In genomic region chr4:144648042-144648441, GRCh38 we compare ENCODE assay signal across 11 cellular contexts. TPM values are rescaled to one million over a fixed set of nuclear protein-coding genes. Genes with fewer than 3 reads are reported as not detected.
A peak's percentile ranks its signal among the peaks of the same experiment; 100 is the strongest.
DNase-seq lines count a peak whose midpoint lies in the region; ATAC-seq and TF ChIP-seq lines count a peak whose summit lies in the region.
"Had no signal": no experiment of that assay in that cellular context is flagged by ENCODE, and none has a peak within 500 bp of the region (broad histone marks: within the 10 kb centered on the region; RNA-seq: fewer than 3 reads in every experiment).

No MANE protein-coding gene starts in this region.

- CTCF ChIA-PET in PC-3 (lab: Charles Lee): no interaction called here

- no peaks in the 10 kb centered on the region for H3K36me3 Mint-ChIP-seq in glutamatergic neuron (ENCODE audit: unreplicated experiment)
- H3K36me3 Mint-ChIP-seq: CD8-positive, alpha-beta memory T cell had no signal

- no peak for TF ChIP-seq CTCF in DND-41 (IDR thresholded peaks at IDR 0.05; ENCODE audit: borderline replicate concordance, extremely low read depth, low read length, poor library complexity, severe bottlenecking)
- TF ChIP-seq CTCF in PC-3 (conservative IDR thresholded peaks at IDR 0.05; ENCODE audit: low read depth, low read length): no peak
- no peak for TF ChIP-seq CTCF in glutamatergic neuron (IDR thresholded peaks at IDR 0.05; ENCODE audit: partially characterized antibody, unreplicated experiment)
- no peak for TF ChIP-seq CTCF in osteoblast (IDR thresholded peaks at IDR 0.05; ENCODE audit: extremely low read depth, low read depth, low read length)
- no peak for TF ChIP-seq CTCF in uterus (IDR thresholded peaks at IDR 0.05)

- no peak for TF ChIP-seq POLR2A in uterus (IDR thresholded peaks at IDR 0.05)

- DNase-seq in DND-41 (no peak), PC-3 (no peak), glutamatergic neuron (no peak), osteoblast (ENCODE audit: insufficient read length, low spot score, missing footprints) (no peak), NCI-H1417 treated with DMSO at 0.1 percent for 48 hours (lab: John Stamatoyannopoulos, UW) (no peak), DMS79 treated with DMSO at 0.1 percent for 48 hours (lab: John Stamatoyannopoulos, UW) (no peak), uterus (no peak), NCI-H510A treated with DMSO at 0.1 percent for 48 hours (lab: John Stamatoyannopoulos, UW) (no peak)
- DNase-seq: CD8-positive, alpha-beta memory T cell; effector memory CD4-positive, alpha-beta T cell; NCI-H2227 treated with DMSO at 0.1 percent for 48 hours had no signal

- H2AFZ ChIP-seq in DND-41 (ENCODE audit: low read depth, low read length): peak overlapping the region; percentile 84; the same call in 1 of the 2 replicates
- H2AFZ ChIP-seq in PC-3 (ENCODE audit: low read length): no peak overlapping the region
- H2AFZ ChIP-seq in osteoblast (ENCODE audit: low read length): no peak overlapping the region

- peak overlapping the region; percentile 100 for H3K4me3 Mint-ChIP-seq in glutamatergic neuron (ENCODE audit: unreplicated experiment)

- peaks cover 11% of the 10 kb centered on the region for H3K36me3 ChIP-seq in DND-41 (ENCODE audit: insufficient read depth, low read length)
- no peaks in the 10 kb centered on the region for H3K36me3 ChIP-seq in PC-3 (ENCODE audit: low read depth, low read length)
- H3K36me3 ChIP-seq in osteoblast (ENCODE audit: insufficient read depth, low read length): peaks cover 5% of the 10 kb centered on the region
- H3K36me3 ChIP-seq in uterus: no peaks in the 10 kb centered on the region

- H3K4me3 ChIP-seq in DND-41 (ENCODE audit: low read depth in 1 of 2, low read length in 2 of 2) (peak overlapping the region; percentile 40 to 78; a peak in 3 of 4 replicates), PC-3 (ENCODE audit: low read length) (no peak overlapping the region), osteoblast (ENCODE audit: insufficient read depth, low read length) (peak overlapping the region; percentile 77), uterus (no peak overlapping the region)

- peaks cover 16% of the 10 kb centered on the region for H3K4me1 Mint-ChIP-seq in glutamatergic neuron (ENCODE audit: low read depth, unreplicated experiment)

- H3K4me1 ChIP-seq in DND-41 (ENCODE audit: insufficient read depth, low read length): peaks cover 60% of the 10 kb centered on the region
- no peaks in the 10 kb centered on the region for H3K4me1 ChIP-seq in PC-3 (ENCODE audit: insufficient read depth, low read length)
- peaks cover 22% of the 10 kb centered on the region for H3K4me1 ChIP-seq in osteoblast (ENCODE audit: insufficient read depth, low read length)
- H3K4me1 ChIP-seq in uterus: peaks cover 0 to 6% of the 10 kb centered on the region in 2 donors

- H3K9me2 ChIP-seq in PC-3 (replicated peaks; ENCODE audit: low read length): no peaks in the 10 kb centered on the region

- H3K4me2 ChIP-seq in DND-41 (ENCODE audit: insufficient read depth, low read length): peak overlapping the region; percentile 70
- H3K4me2 ChIP-seq in PC-3 (ENCODE audit: low read length): peak overlapping the region; percentile 84; the same call in 1 of the 2 replicates
- peak overlapping the region; percentile 86 for H3K4me2 ChIP-seq in osteoblast (ENCODE audit: insufficient read depth, low read length)

- H3K79me2 ChIP-seq in DND-41 (ENCODE audit: insufficient read depth, low read length) (peaks cover 82% of the 10 kb centered on the region), PC-3 (ENCODE audit: low read length) (no peaks in the 10 kb centered on the region), osteoblast (ENCODE audit: insufficient read depth, low read length) (peaks cover 59% of the 10 kb centered on the region)

- H4K20me1 ChIP-seq in DND-41 (ENCODE audit: insufficient read depth, low read length): no peaks in the 10 kb centered on the region; the same call in 1 of the 2 replicates
- H4K20me1 ChIP-seq in PC-3 (ENCODE audit: low read length): no peaks in the 10 kb centered on the region
- no peaks in the 10 kb centered on the region for H4K20me1 ChIP-seq in osteoblast (ENCODE audit: insufficient read depth, low read length)

- H3K27ac Mint-ChIP-seq in glutamatergic neuron (ENCODE audit: unreplicated experiment): peak overlapping the region; percentile 71

- H3F3A ChIP-seq in PC-3 (ENCODE audit: low read length, unreplicated experiment): no peaks in the 10 kb centered on the region

- H3K9me3 Mint-ChIP-seq in glutamatergic neuron (ENCODE audit: unreplicated experiment): peaks cover 12% of the 10 kb centered on the region

- BruUV-seq in PC-3 (replicated peaks; lab: Mats Ljungman, UMichigan): no TSS peak

- POLR2A ChIA-PET in PC-3 (lab: Charles Lee; ENCODE audit: unreplicated experiment): interaction anchor here (0.5 to 0.6 kb wide), 2 partner anchors 66 to 110 kb away, joined by 3 read pairs; no protein-coding TSS in a partner anchor

- ATAC-seq in DND-41 (ENCODE audit: insufficient read depth, low read depth) (no peak), PC-3 (no peak)

- H3K27ac ChIP-seq in DND-41 (ENCODE audit: low read length): peak overlapping the region; percentile 90
- H3K27ac ChIP-seq in PC-3 (ENCODE audit: low read length): no peak overlapping the region
- H3K27ac ChIP-seq in osteoblast (ENCODE audit: low read depth, low read length): no peak overlapping the region
- H3K27ac ChIP-seq in uterus: no peak overlapping the region

- H3K9me3 ChIP-seq in DND-41 (ENCODE audit: insufficient read depth, low read length, severe bottlenecking) (no peaks in the 10 kb centered on the region), PC-3 (ENCODE audit: low read length) (no peaks in the 10 kb centered on the region), osteoblast (ENCODE audit: low read depth, low read length) (no peaks in the 10 kb centered on the region), uterus (no peaks in the 10 kb centered on the region)

- H3K27me3 ChIP-seq in DND-41 (ENCODE audit: insufficient read depth, low read length, poor library complexity) (no peaks in the 10 kb centered on the region), PC-3 (ENCODE audit: low read length) (peaks cover 43% of the 10 kb centered on the region), osteoblast (ENCODE audit: insufficient read depth, low read length) (no peaks in the 10 kb centered on the region), uterus (peaks cover 0 to 14% of the 10 kb centered on the region in 2 donors)

- peaks cover 21% of the 10 kb centered on the region for H3K27me3 Mint-ChIP-seq in glutamatergic neuron (ENCODE audit: unreplicated experiment)

- H3K9ac ChIP-seq in DND-41 (ENCODE audit: low read depth, low read length): peak overlapping the region; percentile 74
- H3K9ac ChIP-seq in PC-3 (ENCODE audit: low read length): no peak overlapping the region

- intact Hi-C loops in PC-3 (cut with micrococcal nuclease) (no loop called here), uterus (cut with DNase I; ENCODE audit: low total_unique reads) (no loop called here)

RNA-seq across cellular contexts. Expression of gene HHIP, which starts 2.1 kb away (rescaled TPM):
- 1.2 and 2.3 TPM in 2 replicates for total RNA-seq in PC-3 (2014; rRNA removed)
- 9.7 TPM for total RNA-seq in glutamatergic neuron (ENCODE audit: unreplicated experiment)
- total RNA-seq in osteoblast: 0.59 and 0.72 TPM in 2 replicates
- total RNA-seq in uterus: 1 to 10 TPM in 1 of 4 donors, under 1 TPM in 1, not detected in 2; 0.15 to 1.5 TPM
- total RNA-seq: CD8-positive, alpha-beta memory T cell had no signal

Comparison
In these comparisons a context has a peak if more than half of its experiments do, and no peak if none do; other contexts are left out.
1. H3K4me3 ChIP-seq: peak in DND-41 (2 of 2) and osteoblast (single experiment); none in PC-3 (single experiment) and uterus (0 of 2).
2. Peak in every context shown above with its lines, with median percentiles within 50 percentile points of each other: H3K4me2 ChIP-seq.